ENCODE assay signal across 7 cellular contexts in the genomic region with DNA sequence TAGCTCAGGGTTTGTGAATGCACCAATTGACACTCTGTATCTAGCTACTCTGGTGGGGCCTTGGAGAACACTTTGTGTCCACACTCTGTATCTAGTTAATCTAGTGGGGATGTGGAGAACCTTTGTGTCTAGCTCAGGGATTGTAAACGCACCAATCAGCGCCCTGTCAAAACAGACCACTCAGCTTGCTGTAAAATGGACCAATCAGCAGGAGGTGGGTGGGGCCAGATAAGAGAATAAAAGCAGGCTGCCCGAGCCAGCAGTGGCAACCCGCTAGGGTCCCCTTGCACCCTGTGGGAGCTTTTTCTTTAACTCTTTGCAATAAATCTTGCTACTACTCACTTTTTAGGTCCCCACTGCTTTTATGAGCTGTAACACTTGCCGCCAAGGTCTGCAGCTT.
DNase-seq lines count a peak whose midpoint lies in the region; ATAC-seq, FAIRE-seq and TF ChIP-seq lines count a peak whose summit lies in the region.
"Not testable (repeated sequence)": the region's sequence is repeated elsewhere in the genome, so short reads cannot be mapped to it uniquely, and the experiment has no call there.

No MANE protein-coding gene starts in this region.

- H3K36me3 ChIP-seq in ascending aorta; K562 (ENCODE audit: control insufficient read depth, insufficient read depth, low read length); HepG2 (replicated peaks in 1 of 2; ENCODE audit: control insufficient read depth in 1 of 2, insufficient read depth in 2 of 2, low read length in 2 of 2); testis (ENCODE audit: low read depth, missing control alignments); thoracic aorta; tibial artery: not testable (repeated sequence)

- H3K9ac ChIP-seq in K562 (ENCODE audit: insufficient read depth in 1 of 2, low read depth in 2 of 2, low read length in 2 of 2); HepG2 (ENCODE audit: insufficient read depth, low read depth, low read length): not testable (repeated sequence)

- intact Hi-C loops in ascending aorta (cut with DNase I); K562 (cut with micrococcal nuclease); HepG2 (cut with micrococcal nuclease; ENCODE audit: unreplicated experiment); testis (cut with DNase I; ENCODE audit: low total_unique reads): not testable (repeated sequence)
- intact Hi-C loops in tibial artery (cut with DNase I; ENCODE audit: low total_unique reads), result loop anchor here (10.0 kb wide), 1 partner anchor 52 kb away; no protein-coding TSS in a partner anchor

- H3K9me3 ChIP-seq in ascending aorta; K562 (replicated peaks; ENCODE audit: control insufficient read depth, insufficient read depth, low read depth, low read length); HepG2 (ENCODE audit: low read length); testis; thoracic aorta; tibial artery: not testable (repeated sequence)

- POLR2A ChIA-PET in K562 (lab: Yijun Ruan, JAX), result interaction anchor here (1.2 kb wide), 1 partner anchor 8 kb away, joined by 3 read pairs; no protein-coding TSS in a partner anchor
- POLR2A ChIA-PET in HepG2 (lab: Yijun Ruan, JAX), result not testable (repeated sequence)

- H3K27me3 ChIP-seq in ascending aorta; K562 (ENCODE audit: control insufficient read depth in 2 of 2, insufficient read depth in 2 of 2, low read length in 2 of 2); HepG2 (ENCODE audit: control insufficient read depth in 1 of 2, insufficient read depth in 2 of 2, low read length in 2 of 2); testis; thoracic aorta (replicated peaks; ENCODE audit: insufficient read depth); tibial artery: not testable (repeated sequence)

- FAIRE-seq in K562 (lab: Jason Lieb, UNC); HepG2 (lab: Jason Lieb, UNC): not testable (repeated sequence)

- CTCF ChIA-PET in K562 (lab: Yijun Ruan, JAX; ENCODE audit: low intra/inter-chr PET ratio); HepG2 (lab: Yijun Ruan, JAX; ENCODE audit: low intra/inter-chr PET ratio, low total read pairs): not testable (repeated sequence)

- TF ChIP-seq RAD21 in K562 (CRISPR knock-in tag; conservative IDR thresholded peaks at IDR 0.05 in 1 of 2, IDR thresholded peaks at IDR 0.05 in 1 of 2); HepG2 (CRISPR knock-in tag; IDR thresholded peaks at IDR 0.05): not testable (repeated sequence)

- not testable (repeated sequence) for H3K9me1 ChIP-seq in K562 (ENCODE audit: control insufficient read depth, insufficient read depth, low read length)

- in situ Hi-C loops in K562 (cut with MboI); HepG2 (cut with HindIII; ENCODE audit: extremely low pct_ligation_motif_present, low pct_unique_long_range_greater_than_20kb): not testable (repeated sequence)

- ATAC-seq in K562; HepG2; thoracic aorta (ENCODE audit: insufficient number of reproducible peaks, low FRiP score, low read depth): not testable (repeated sequence)

- not testable (repeated sequence) for TF ChIP-seq POLR2A in K562 (conservative IDR thresholded peaks at IDR 0.05); HepG2 (IDR thresholded peaks at IDR 0.05; ENCODE audit: insufficient read depth in 1 of 2, low read depth in 2 of 2, low read length in 2 of 2); testis (IDR thresholded peaks at IDR 0.05)

- 80% methylated on average over 5 of the region's 5 CpGs for whole genome bisulfite sequencing in K562 (ENCODE audit: insufficient coverage, low coverage, missing lambda C conversion rate)
- whole genome bisulfite sequencing in HepG2 (ENCODE audit: low lambda C conversion rate), result 53% methylated on average over 5 of the region's 5 CpGs
- 59 to 83% methylated on average over 5 of the region's 5 CpGs for whole genome bisulfite sequencing in testis, 2 donors

- peak overlapping the region; percentile 87 for H3K27ac ChIP-seq in 22Rv1
- peak overlapping the region; percentile 70 to 73 for H3K27ac ChIP-seq in ascending aorta
- H3K27ac ChIP-seq in K562 (ENCODE audit: extremely low read depth, low read depth, low read length); HepG2 (ENCODE audit: extremely low read length, insufficient read depth, low read length); testis: not testable (repeated sequence)
- peak overlapping the region; percentile 54 to 82 for H3K27ac ChIP-seq in thoracic aorta
- H3K27ac ChIP-seq in tibial artery, result peak overlapping the region; percentile 69 to 81

- not testable (repeated sequence) for H4K20me1 ChIP-seq in K562 (replicated peaks; ENCODE audit: control insufficient read depth, insufficient read depth, low read length); HepG2 (ENCODE audit: insufficient read depth, low read length)

- not testable (repeated sequence) for H2AFZ ChIP-seq in K562 (ENCODE audit: low read depth, low read length); HepG2 (ENCODE audit: low read length)

- H3K4me2 ChIP-seq in K562 (ENCODE audit: insufficient read depth, low read length); HepG2 (ENCODE audit: low read depth, low read length): not testable (repeated sequence)

- DNase-seq in ascending aorta (ENCODE audit: low spot score in 2 of 2); K562 (ENCODE audit: extremely low read depth in 1 of 4, low spot score in 3 of 4); HepG2 (ENCODE audit: low spot score); thoracic aorta (ENCODE audit: low spot score); tibial artery: not testable (repeated sequence)
- DNase-seq in testis, result peak; percentile 69

- TF ChIP-seq EP300 in K562 (IDR thresholded peaks at IDR 0.05; ENCODE audit: low read length); HepG2 (IDR thresholded peaks at IDR 0.05; ENCODE audit: low read depth in 2 of 2, low read length in 2 of 2); HepG2 (CRISPR knock-in tag; IDR thresholded peaks at IDR 0.05; ENCODE audit: borderline replicate concordance): not testable (repeated sequence)

- not testable (repeated sequence) for BruUV-seq in K562 (replicated peaks; lab: Mats Ljungman, UMichigan); HepG2 (replicated peaks; lab: Mats Ljungman, UMichigan)

- H3K4me3 ChIP-seq in ascending aorta; K562; HepG2 (replicated peaks in 1 of 3; ENCODE audit: insufficient read depth in 1 of 3, low read depth in 2 of 3, low read length in 3 of 3); thoracic aorta; tibial artery: not testable (repeated sequence)
- H3K4me3 ChIP-seq in testis, result peak overlapping the region; percentile 9 to 61

- not testable (repeated sequence) for TF ChIP-seq CTCF in 22Rv1 (IDR thresholded peaks at IDR 0.05); ascending aorta (IDR thresholded peaks at IDR 0.05); K562 (IDR thresholded peaks at IDR 0.05 in 2 of 3, conservative IDR thresholded peaks at IDR 0.05 in 1 of 3; ENCODE audit: insufficient read depth in 2 of 3, low read depth in 1 of 3, low read length in 3 of 3); HepG2 (CRISPR knock-in tag; IDR thresholded peaks at IDR 0.05); testis (IDR thresholded peaks at IDR 0.05); thoracic aorta (IDR thresholded peaks at IDR 0.05); tibial artery (IDR thresholded peaks at IDR 0.05)

- not testable (repeated sequence) for H3K79me2 ChIP-seq in K562 (ENCODE audit: control insufficient read depth, insufficient read depth, low read length); HepG2 (ENCODE audit: insufficient read depth, low read length)

- H3K4me1 ChIP-seq in ascending aorta (peaks cover 3 to 23% of the 10 kb centered on the region in 2 donors), thoracic aorta (ENCODE audit: control insufficient read depth in 1 of 2, low read depth in 2 of 2) (peaks cover 26 to 70% of the 10 kb centered on the region in 2 donors), tibial artery (peaks cover 0 to 73% (median 15%) of the 10 kb centered on the region in 4 donors)
- not testable (repeated sequence) for H3K4me1 ChIP-seq in K562 (replicated peaks in 1 of 2; ENCODE audit: control insufficient read depth in 2 of 2, insufficient read depth in 2 of 2, low read length in 2 of 2); HepG2 (ENCODE audit: insufficient read depth, low read length); testis

TF ChIP-seq in HepG2, 621 proteins besides CTCF, POLR2A, EP300 and RAD21:
- TF ChIP-seq NFYB (CRISPR knock-in tag; IDR thresholded peaks at IDR 0.05), result peak; percentile 43; the same call in 1 of the 2 replicates
